In genomic region chr13:44578064-44578394, GRCh38 we compare ENCODE assay signal across 8 cellular contexts. TPM values are rescaled to one million over a fixed set of nuclear protein-coding genes. Genes with fewer than 3 reads are reported as not detected.
DNase-seq lines count a peak whose midpoint lies in the region; ATAC-seq, FAIRE-seq and TF ChIP-seq lines count a peak whose summit lies in the region.

No MANE protein-coding gene starts in this region.

- H3K9me3 ChIP-seq in OCI-LY1 (ENCODE audit: low read length): no peaks in the 10 kb centered on the region
- no peaks in the 10 kb centered on the region for H3K9me3 ChIP-seq in effector memory CD4-positive, alpha-beta T cell (ENCODE audit: control insufficient read depth, low read length)

- H3K4me3 Mint-ChIP-seq in nephron progenitor cell: peak overlapping the region; percentile 86

- H4K20me1 ChIP-seq in OCI-LY1 (ENCODE audit: insufficient read depth, low read length): no peaks in the 10 kb centered on the region

- peaks cover 17% of the 10 kb centered on the region for H3K36me3 ChIP-seq in OCI-LY1 (ENCODE audit: insufficient read depth, low read length)
- H3K36me3 ChIP-seq in effector memory CD4-positive, alpha-beta T cell (ENCODE audit: control insufficient read depth, insufficient read depth, low read length): no peaks in the 10 kb centered on the region

- H2AFZ ChIP-seq in OCI-LY1 (ENCODE audit: low read length): no peak overlapping the region

- H3K4me2 ChIP-seq in OCI-LY1 (ENCODE audit: low read length): peak overlapping the region; percentile 90

- H3K9ac ChIP-seq in OCI-LY1 (ENCODE audit: low read length): peak overlapping the region; percentile 90

- peak overlapping the region; percentile 87 for H3K4me3 ChIP-seq in OCI-LY1 (ENCODE audit: low read depth, low read length, poor library complexity, severe bottlenecking)
- peak overlapping the region; percentile 98 for H3K4me3 ChIP-seq in effector memory CD4-positive, alpha-beta T cell (ENCODE audit: insufficient read depth, low read depth, low read length, poor library complexity, severe bottlenecking)

- no peaks in the 10 kb centered on the region for H3K27me3 ChIP-seq in OCI-LY1 (ENCODE audit: insufficient read depth, low read length)
- no peaks in the 10 kb centered on the region for H3K27me3 ChIP-seq in effector memory CD4-positive, alpha-beta T cell (replicated peaks; ENCODE audit: control insufficient read depth, insufficient read depth, low read length, poor library complexity, severe bottlenecking)

- no peak for FAIRE-seq in GM12891 (lab: Jason Lieb, UNC)

- H3K79me2 ChIP-seq in OCI-LY1 (ENCODE audit: insufficient read depth, low read length): no peaks in the 10 kb centered on the region

- peak; percentile 50 for DNase-seq in NCI-H2029 (lab: John Stamatoyannopoulos, UW)
- no peak for DNase-seq in NCI-H2029 treated with DMSO at 0.1 percent for 48 hours (lab: John Stamatoyannopoulos, UW)
- DNase-seq in effector memory CD4-positive, alpha-beta T cell: no peak
- DNase-seq in nephron progenitor cell: no peak
- DNase-seq in activated effector memory CD4-positive, alpha-beta T cell treated with anti-CD3 and anti-CD28 coated beads, Interleukin-2, amount 50 U/mL, for 16 hours: no peak
- no peak for DNase-seq in GM12891 (ENCODE audit: insufficient read length, low spot score)

- TF ChIP-seq POLR2A in GM12891 (IDR thresholded peaks at IDR 0.05; ENCODE audit: low read depth, low read length): no peak

- no peaks in the 10 kb centered on the region for H3K27me3 Mint-ChIP-seq in nephron progenitor cell (ENCODE audit: low read depth, poor library complexity)

- peak overlapping the region; percentile 95 for H3K27ac Mint-ChIP-seq in nephron progenitor cell

- H3F3A ChIP-seq in OCI-LY1 (ENCODE audit: insufficient read depth, low read length): no peaks in the 10 kb centered on the region

- TF ChIP-seq CTCF in OCI-LY1 (IDR thresholded peaks at IDR 0.05; ENCODE audit: low read length): no peak
- no peak for TF ChIP-seq CTCF in nephron progenitor cell (IDR thresholded peaks at IDR 0.05)

- ATAC-seq in GM21786 (IDR thresholded peaks at IDR 0.05; ENCODE audit: unreplicated experiment): no peak

- H3K4me1 Mint-ChIP-seq in nephron progenitor cell: peaks cover 46% of the 10 kb centered on the region

- peak overlapping the region; percentile 41 for H3K27ac ChIP-seq in OCI-LY1 (ENCODE audit: low read depth, low read length, poor library complexity, severe bottlenecking)
- H3K27ac ChIP-seq in effector memory CD4-positive, alpha-beta T cell (ENCODE audit: insufficient read depth, low read length, poor library complexity, severe bottlenecking): peak overlapping the region; percentile 94

- H3K4me1 ChIP-seq in OCI-LY1 (ENCODE audit: insufficient read depth, low read length, severe bottlenecking): peaks cover 22% of the 10 kb centered on the region
- peaks cover 17% of the 10 kb centered on the region for H3K4me1 ChIP-seq in effector memory CD4-positive, alpha-beta T cell (ENCODE audit: control insufficient read depth, insufficient read depth, low read length, poor library complexity, severe bottlenecking)

- H3K9me2 ChIP-seq in OCI-LY1 (ENCODE audit: low read depth, low read length): no peaks in the 10 kb centered on the region

- H3K9me3 Mint-ChIP-seq in nephron progenitor cell: no peaks in the 10 kb centered on the region

- peaks cover 5% of the 10 kb centered on the region for H3K36me3 Mint-ChIP-seq in nephron progenitor cell (ENCODE audit: low read depth)

TF ChIP-seq in GM12891, 5 proteins besides CTCF, POLR2A, EP300 and RAD21:
- TF ChIP-seq POLR2AphosphoS5 (IDR thresholded peaks at IDR 0.05; ENCODE audit: low read depth, low read length): no peak
- TF ChIP-seq TAF1 (IDR thresholded peaks at IDR 0.05; ENCODE audit: low read depth, low read length): no peak
- no peak for TF ChIP-seq POU2F2 (IDR thresholded peaks at IDR 0.05; ENCODE audit: low read depth, low read length)
- no peak for TF ChIP-seq SPI1 (IDR thresholded peaks at IDR 0.05; ENCODE audit: low read depth, low read length)
TF ChIP-seq in GM12891: peak in this region for 0.

RNA-seq across cellular contexts. Expression of gene TSC22D1, which starts 1.9 kb away (rescaled TPM):
- 1.7 TPM for polyA plus RNA-seq in GM12891 (2012; ENCODE audit: low read depth, missing spikeins)
